Comparison of ENCODE assay signal across 1 cellular context in genomic region chr17:82450357-82451106, GRCh38.
A peak's percentile ranks its signal among the peaks of the same experiment; 100 is the strongest.
TF ChIP-seq lines count a peak whose summit lies in the region.

TSS of gene CYBC1 (minus strand) at chr17:82450752. CDS start at chr17:82449254, 1,498 bp downstream.

TF ChIP-seq in HepG2, 621 proteins besides CTCF, POLR2A, EP300 and RAD21 (continued from another document and continues in another):
- TF ChIP-seq, protein P1, sequence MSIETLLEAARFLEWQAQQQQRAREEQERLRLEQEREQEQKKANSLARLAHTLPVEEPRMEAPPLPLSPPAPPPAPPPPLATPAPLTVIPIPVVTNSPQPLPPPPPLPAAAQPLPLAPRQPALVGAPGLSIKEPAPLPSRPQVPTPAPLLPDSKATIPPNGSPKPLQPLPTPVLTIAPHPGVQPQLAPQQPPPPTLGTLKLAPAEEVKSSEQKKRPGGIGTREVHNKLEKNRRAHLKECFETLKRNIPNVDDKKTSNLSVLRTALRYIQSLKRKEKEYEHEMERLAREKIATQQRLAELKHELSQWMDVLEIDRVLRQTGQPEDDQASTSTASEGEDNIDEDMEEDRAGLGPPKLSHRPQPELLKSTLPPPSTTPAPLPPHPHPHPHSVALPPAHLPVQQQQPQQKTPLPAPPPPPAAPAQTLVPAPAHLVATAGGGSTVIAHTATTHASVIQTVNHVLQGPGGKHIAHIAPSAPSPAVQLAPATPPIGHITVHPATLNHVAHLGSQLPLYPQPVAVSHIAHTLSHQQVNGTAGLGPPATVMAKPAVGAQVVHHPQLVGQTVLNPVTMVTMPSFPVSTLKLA (IDR thresholded peaks at IDR 0.05): peak; percentile 34; the same call in 1 of the 2 replicates
- TF ChIP-seq BHLHE40 (IDR thresholded peaks at IDR 0.05; ENCODE audit: low read length): no peak
- TF ChIP-seq, protein P2, sequence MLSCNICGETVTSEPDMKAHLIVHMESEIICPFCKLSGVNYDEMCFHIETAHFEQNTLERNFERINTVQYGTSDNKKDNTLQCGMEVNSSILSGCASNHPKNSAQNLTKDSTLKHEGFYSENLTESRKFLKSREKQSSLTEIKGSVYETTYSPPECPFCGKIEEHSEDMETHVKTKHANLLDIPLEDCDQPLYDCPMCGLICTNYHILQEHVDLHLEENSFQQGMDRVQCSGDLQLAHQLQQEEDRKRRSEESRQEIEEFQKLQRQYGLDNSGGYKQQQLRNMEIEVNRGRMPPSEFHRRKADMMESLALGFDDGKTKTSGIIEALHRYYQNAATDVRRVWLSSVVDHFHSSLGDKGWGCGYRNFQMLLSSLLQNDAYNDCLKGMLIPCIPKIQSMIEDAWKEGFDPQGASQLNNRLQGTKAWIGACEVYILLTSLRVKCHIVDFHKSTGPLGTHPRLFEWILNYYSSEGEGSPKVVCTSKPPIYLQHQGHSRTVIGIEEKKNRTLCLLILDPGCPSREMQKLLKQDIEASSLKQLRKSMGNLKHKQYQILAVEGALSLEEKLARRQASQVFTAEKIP (CRISPR knock-in tag; IDR thresholded peaks at IDR 0.05; ENCODE audit: borderline replicate concordance): 0 out of 2 replicates have a peak, but pooled peaks have one; percentile 63
- no peak for TF ChIP-seq ZNF431 (CRISPR knock-in tag; IDR thresholded peaks at IDR 0.05; ENCODE audit: borderline replicate concordance, low read depth)
- no peak for TF ChIP-seq ZFP82 (CRISPR knock-in tag; IDR thresholded peaks at IDR 0.05; ENCODE audit: borderline replicate concordance)
- no peak for TF ChIP-seq ZNF3 (CRISPR knock-in tag; IDR thresholded peaks at IDR 0.05)
- TF ChIP-seq, protein P3, sequence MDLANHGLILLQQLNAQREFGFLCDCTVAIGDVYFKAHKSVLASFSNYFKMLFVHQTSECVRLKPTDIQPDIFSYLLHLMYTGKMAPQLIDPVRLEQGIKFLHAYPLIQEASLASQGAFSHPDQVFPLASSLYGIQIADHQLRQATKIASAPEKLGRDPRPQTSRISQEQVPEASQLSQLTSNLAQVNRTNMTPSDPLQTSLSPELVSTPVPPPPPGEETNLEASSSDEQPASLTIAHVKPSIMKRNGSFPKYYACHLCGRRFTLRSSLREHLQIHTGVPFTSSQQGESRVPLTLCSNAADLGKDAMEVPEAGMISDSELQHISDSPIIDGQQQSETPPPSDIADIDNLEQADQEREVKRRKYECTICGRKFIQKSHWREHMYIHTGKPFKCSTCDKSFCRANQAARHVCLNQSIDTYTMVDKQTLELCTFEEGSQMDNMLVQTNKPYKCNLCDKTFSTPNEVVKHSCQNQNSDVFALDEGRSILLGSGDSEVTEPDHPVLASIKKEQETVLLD (CRISPR knock-in tag; IDR thresholded peaks at IDR 0.05; ENCODE audit: low read depth): peak; percentile 96
- no peak for TF ChIP-seq DNMT3B (CRISPR knock-in tag; conservative IDR thresholded peaks at IDR 0.05)
- peak; percentile 90 for TF ChIP-seq ZBTB38 (CRISPR knock-in tag; IDR thresholded peaks at IDR 0.05)
- peak; percentile 50; the same call in 1 of the 2 replicates for TF ChIP-seq ZNF263 (CRISPR knock-in tag; IDR thresholded peaks at IDR 0.05)
- TF ChIP-seq PHF21A (CRISPR knock-in tag; IDR thresholded peaks at IDR 0.05): peak; percentile 61; the same call in 1 of the 2 replicates
- TF ChIP-seq MAX (IDR thresholded peaks at IDR 0.05): peak; percentile 81
- peak; percentile 93; the same call in 1 of the 2 replicates for TF ChIP-seq ZNF451 (CRISPR knock-in tag; IDR thresholded peaks at IDR 0.05)
- TF ChIP-seq, protein P4, sequence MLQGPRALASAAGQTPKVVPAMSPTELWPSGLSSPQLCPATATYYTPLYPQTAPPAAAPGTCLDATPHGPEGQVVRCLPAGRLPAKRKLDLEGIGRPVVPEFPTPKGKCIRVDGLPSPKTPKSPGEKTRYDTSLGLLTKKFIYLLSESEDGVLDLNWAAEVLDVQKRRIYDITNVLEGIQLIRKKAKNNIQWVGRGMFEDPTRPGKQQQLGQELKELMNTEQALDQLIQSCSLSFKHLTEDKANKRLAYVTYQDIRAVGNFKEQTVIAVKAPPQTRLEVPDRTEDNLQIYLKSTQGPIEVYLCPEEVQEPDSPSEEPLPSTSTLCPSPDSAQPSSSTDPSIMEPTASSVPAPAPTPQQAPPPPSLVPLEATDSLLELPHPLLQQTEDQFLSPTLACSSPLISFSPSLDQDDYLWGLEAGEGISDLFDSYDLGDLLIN (CRISPR knock-in tag; IDR thresholded peaks at IDR 0.05; ENCODE audit: borderline replicate concordance): peak; percentile 62; the same call in 1 of the 2 replicates
- no peak for TF ChIP-seq ZNF652 (CRISPR knock-in tag; IDR thresholded peaks at IDR 0.05; ENCODE audit: borderline replicate concordance, low read depth)
- TF ChIP-seq SP140L (CRISPR knock-in tag; IDR thresholded peaks at IDR 0.05; ENCODE audit: borderline replicate concordance): no peak
- TF ChIP-seq ZNF850 (CRISPR knock-in tag; conservative IDR thresholded peaks at IDR 0.05): 0 out of 2 replicates have a peak, but pooled peaks have one; percentile 15
- TF ChIP-seq ZZZ3 (CRISPR knock-in tag; IDR thresholded peaks at IDR 0.05; ENCODE audit: borderline replicate concordance): no peak
- TF ChIP-seq ZNF687 (CRISPR knock-in tag; IDR thresholded peaks at IDR 0.05): peak; percentile 93
- TF ChIP-seq, protein P5, sequence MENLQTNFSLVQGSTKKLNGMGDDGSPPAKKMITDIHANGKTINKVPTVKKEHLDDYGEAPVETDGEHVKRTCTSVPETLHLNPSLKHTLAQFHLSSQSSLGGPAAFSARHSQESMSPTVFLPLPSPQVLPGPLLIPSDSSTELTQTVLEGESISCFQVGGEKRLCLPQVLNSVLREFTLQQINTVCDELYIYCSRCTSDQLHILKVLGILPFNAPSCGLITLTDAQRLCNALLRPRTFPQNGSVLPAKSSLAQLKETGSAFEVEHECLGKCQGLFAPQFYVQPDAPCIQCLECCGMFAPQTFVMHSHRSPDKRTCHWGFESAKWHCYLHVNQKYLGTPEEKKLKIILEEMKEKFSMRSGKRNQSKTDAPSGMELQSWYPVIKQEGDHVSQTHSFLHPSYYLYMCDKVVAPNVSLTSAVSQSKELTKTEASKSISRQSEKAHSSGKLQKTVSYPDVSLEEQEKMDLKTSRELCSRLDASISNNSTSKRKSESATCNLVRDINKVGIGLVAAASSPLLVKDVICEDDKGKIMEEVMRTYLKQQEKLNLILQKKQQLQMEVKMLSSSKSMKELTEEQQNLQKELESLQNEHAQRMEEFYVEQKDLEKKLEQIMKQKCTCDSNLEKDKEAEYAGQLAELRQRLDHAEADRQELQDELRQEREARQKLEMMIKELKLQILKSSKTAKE (CRISPR knock-in tag; IDR thresholded peaks at IDR 0.05; ENCODE audit: borderline replicate concordance): 0 out of 2 replicates have a peak, but pooled peaks have one; percentile 21
- TF ChIP-seq ZNF577 (CRISPR knock-in tag; IDR thresholded peaks at IDR 0.05; ENCODE audit: borderline replicate concordance, low read depth): no peak
- no peak for TF ChIP-seq TBP (CRISPR knock-in tag; IDR thresholded peaks at IDR 0.05)
- no peak for TF ChIP-seq ZNF614 (CRISPR knock-in tag; IDR thresholded peaks at IDR 0.05; ENCODE audit: borderline replicate concordance)
- TF ChIP-seq POLR2G (IDR thresholded peaks at IDR 0.05; ENCODE audit: low read depth, low read length): peak; percentile 88
- peak; percentile 82 for TF ChIP-seq ZC3H13 (CRISPR knock-in tag; IDR thresholded peaks at IDR 0.05)
- peak; percentile 59; the same call in 1 of the 2 replicates for TF ChIP-seq GATAD1 (CRISPR knock-in tag; IDR thresholded peaks at IDR 0.05)
- TF ChIP-seq NONO (IDR thresholded peaks at IDR 0.05): no peak
- TF ChIP-seq NONO (CRISPR knock-in tag; conservative IDR thresholded peaks at IDR 0.05): peak; percentile 87
- peak; percentile 73 for TF ChIP-seq MYC (CRISPR knock-in tag; IDR thresholded peaks at IDR 0.05; ENCODE audit: borderline replicate concordance)
- TF ChIP-seq REPIN1 (CRISPR knock-in tag; IDR thresholded peaks at IDR 0.05; ENCODE audit: borderline replicate concordance, low read depth): peak; percentile 85; the same call in 1 of the 2 replicates
- TF ChIP-seq ZNF441 (CRISPR knock-in tag; IDR thresholded peaks at IDR 0.05; ENCODE audit: borderline replicate concordance): peak; percentile 87
- TF ChIP-seq ERF (CRISPR knock-in tag; IDR thresholded peaks at IDR 0.05): peak; percentile 92
- TF ChIP-seq IKZF1 (IDR thresholded peaks at IDR 0.05): no peak
- no peak for TF ChIP-seq ZNF33B (CRISPR knock-in tag; IDR thresholded peaks at IDR 0.05)
- TF ChIP-seq ZNF318 (CRISPR knock-in tag; IDR thresholded peaks at IDR 0.05): 0 out of 2 replicates have a peak, but pooled peaks have one; percentile 36
- TF ChIP-seq, protein P6, sequence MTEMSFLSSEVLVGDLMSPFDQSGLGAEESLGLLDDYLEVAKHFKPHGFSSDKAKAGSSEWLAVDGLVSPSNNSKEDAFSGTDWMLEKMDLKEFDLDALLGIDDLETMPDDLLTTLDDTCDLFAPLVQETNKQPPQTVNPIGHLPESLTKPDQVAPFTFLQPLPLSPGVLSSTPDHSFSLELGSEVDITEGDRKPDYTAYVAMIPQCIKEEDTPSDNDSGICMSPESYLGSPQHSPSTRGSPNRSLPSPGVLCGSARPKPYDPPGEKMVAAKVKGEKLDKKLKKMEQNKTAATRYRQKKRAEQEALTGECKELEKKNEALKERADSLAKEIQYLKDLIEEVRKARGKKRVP (CRISPR knock-in tag; IDR thresholded peaks at IDR 0.05): peak in 1 of 2 experiments; percentile 39; a peak in 1 of 4 replicates
- TF ChIP-seq HDAC1 (CRISPR knock-in tag; IDR thresholded peaks at IDR 0.05): peak; percentile 94
- peak; percentile 50; the same call in 1 of the 2 replicates for TF ChIP-seq TSC22D2 (CRISPR knock-in tag; IDR thresholded peaks at IDR 0.05; ENCODE audit: borderline replicate concordance)
